In the genomic region with DNA sequence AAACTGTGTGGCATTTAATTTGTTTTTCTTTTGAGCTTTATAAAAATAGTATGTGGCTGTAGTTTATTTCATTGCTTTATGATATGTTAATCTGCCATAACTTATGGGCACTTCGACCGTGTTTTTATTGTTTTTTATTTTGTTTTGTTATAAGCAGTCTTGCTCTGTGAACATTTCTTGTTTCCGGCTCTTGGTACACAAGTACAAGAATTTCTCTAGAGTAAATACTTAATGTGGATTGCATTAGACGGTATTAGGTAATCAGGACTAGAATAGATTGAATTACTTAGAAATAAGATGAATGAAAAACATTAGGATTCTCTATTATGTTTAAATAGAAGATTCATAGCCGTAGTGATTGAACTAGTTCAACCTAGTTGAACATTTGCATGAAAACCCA, we compare ENCODE assay signal across 10 cellular contexts. TPM values are rescaled to one million over a fixed set of nuclear protein-coding genes. Genes with fewer than 3 reads are reported as not detected.
A peak's percentile ranks its signal among the peaks of the same experiment; 100 is the strongest.
DNase-seq lines count a peak whose midpoint lies in the region; ATAC-seq and TF ChIP-seq lines count a peak whose summit lies in the region.
"Had no signal": no experiment of that assay in that cellular context is flagged by ENCODE, and none has a peak within 500 bp of the region (broad histone marks: within the 10 kb centered on the region; RNA-seq: fewer than 3 reads in every experiment).

No MANE protein-coding gene starts in this region.

- no peaks in the 10 kb centered on the region for H3K27me3 ChIP-seq in CD8-positive, alpha-beta T cell (ENCODE audit: insufficient read depth, low read length)
- H3K27me3 ChIP-seq in Karpas-422 (ENCODE audit: low read length) (peaks cover 4% of the 10 kb centered on the region; the same call in 1 of the 2 replicates), heart left ventricle (peaks cover 0 to 4% (median 0%) of the 10 kb centered on the region in 9 donors), ovary (no peaks in the 10 kb centered on the region)

- DNase-seq in CD8-positive, alpha-beta T cell: no peak
- DNase-seq in Karpas-422 (peak; percentile 53), choroid plexus epithelial cell (ENCODE audit: low read depth) (peak; percentile 61), A172 (ENCODE audit: low spot score) (no peak), heart left ventricle (no peak), ovary (no peak), SIG-M5 (lab: John Stamatoyannopoulos, UW) (no peak)
- DNase-seq in natural killer cell treated with Interleukin-12 subunit alpha and Interleukin-12 subunit beta and Interleukin-15 and Interleukin-18, amount 100 ng/mL, for 72 hours (ENCODE audit: low spot score): no peak
- DNase-seq: NCI-H1436, occipital lobe had no signal

- H3K4me1 ChIP-seq in CD8-positive, alpha-beta T cell (ENCODE audit: insufficient read depth, low read length): peaks cover 23% of the 10 kb centered on the region
- peaks cover 54% of the 10 kb centered on the region for H3K4me1 ChIP-seq in Karpas-422 (ENCODE audit: low read length)
- peaks cover 0 to 39% (median 22%) of the 10 kb centered on the region in 12 donors for H3K4me1 ChIP-seq in heart left ventricle
- peaks cover 2% of the 10 kb centered on the region for H3K4me1 ChIP-seq in ovary (ENCODE audit: insufficient read depth)

- intact Hi-C loops in CD8-positive, alpha-beta T cell (cut with DNase I, micrococcal nuclease): loop anchor here in 1 of 2 experiments (2.0 to 5.0 kb wide), 2 partner anchors 36 to 173 kb away; no protein-coding TSS in a partner anchor
- intact Hi-C loops in heart left ventricle (cut with DNase I) (loop anchor here in 4 of 10 donors (2.0 to 10.0 kb wide), 2 partner anchors 91 to 93 kb away; partner anchors contain the start of gene FAH (in 4 of the 4)), ovary (cut with DNase I) (loop anchor here in 1 of 4 donors (10.0 kb wide), 1 partner anchor 113 kb away; no protein-coding TSS in a partner anchor)

- peak overlapping the region; percentile 8 for H3K4me3 ChIP-seq in CD8-positive, alpha-beta T cell (ENCODE audit: low read depth, low read length)
- H3K4me3 ChIP-seq in Karpas-422 (ENCODE audit: low read length): peak overlapping the region; percentile 93
- H3K4me3 ChIP-seq in choroid plexus epithelial cell (ENCODE audit: low read depth, low read length): peak overlapping the region; percentile 72
- H3K4me3 ChIP-seq in heart left ventricle: peak overlapping the region in 3 of 12 donors; percentile 83 to 95 (median 93)
- no peak overlapping the region for H3K4me3 ChIP-seq in ovary

- no peak for TF ChIP-seq CTCF in CD8-positive, alpha-beta T cell (IDR thresholded peaks at IDR 0.05)
- TF ChIP-seq CTCF in choroid plexus epithelial cell (conservative IDR thresholded peaks at IDR 0.05; ENCODE audit: low read depth, low read length) (no peak), heart left ventricle (IDR thresholded peaks at IDR 0.05) (no peak), ovary (IDR thresholded peaks at IDR 0.05) (no peak)

- no peaks in the 10 kb centered on the region for H3K27me3 Mint-ChIP-seq in CD8-positive, alpha-beta T cell (ENCODE audit: low read depth)
- peaks cover 0 to 3% of the 10 kb centered on the region in 2 donors for H3K27me3 Mint-ChIP-seq in natural killer cell treated with Interleukin-12 subunit alpha and Interleukin-12 subunit beta and Interleukin-15 and Interleukin-18, amount 100 ng/mL, for 72 hours

- POLR2A ChIA-PET in CD8-positive, alpha-beta T cell (lab: Charles Lee): interaction anchor here (3.5 kb wide), 1 partner anchor 11 kb away, joined by 36 read pairs; no protein-coding TSS in a partner anchor

- WGBS in heart left ventricle, 4 donors: 56 to 71% (median 60%) methylated on average over 5 of the region's 5 CpGs
- WGBS in ovary, 3 donors: 68 to 78% (median 75%) methylated on average over 5 of the region's 5 CpGs

- H3K79me2 ChIP-seq in Karpas-422 (ENCODE audit: low read length): peaks cover 67% of the 10 kb centered on the region

- no peaks in the 10 kb centered on the region for H3K9me3 Mint-ChIP-seq in CD8-positive, alpha-beta T cell
- H3K9me3 Mint-ChIP-seq in natural killer cell treated with Interleukin-12 subunit alpha and Interleukin-12 subunit beta and Interleukin-15 and Interleukin-18, amount 100 ng/mL, for 72 hours: no peaks in the 10 kb centered on the region

- no peaks in the 10 kb centered on the region for H3K9me3 ChIP-seq in CD8-positive, alpha-beta T cell (ENCODE audit: low read length)
- no peaks in the 10 kb centered on the region for H3K9me3 ChIP-seq in Karpas-422 (ENCODE audit: low read length)
- no peaks in the 10 kb centered on the region for H3K9me3 ChIP-seq in heart left ventricle
- H3K9me3 ChIP-seq in ovary: no peaks in the 10 kb centered on the region

- peak overlapping the region; percentile 27 for H3K27ac Mint-ChIP-seq in CD8-positive, alpha-beta T cell
- H3K27ac Mint-ChIP-seq in natural killer cell treated with Interleukin-12 subunit alpha and Interleukin-12 subunit beta and Interleukin-15 and Interleukin-18, amount 100 ng/mL, for 72 hours: peak overlapping the region; percentile 86 to 94

- no peak overlapping the region for H3K27ac ChIP-seq in CD8-positive, alpha-beta T cell (ENCODE audit: low read depth, low read length)
- peak overlapping the region; percentile 55 for H3K27ac ChIP-seq in Karpas-422 (ENCODE audit: low read length)
- H3K27ac ChIP-seq in heart left ventricle: no peak overlapping the region
- no peak overlapping the region for H3K27ac ChIP-seq in ovary

- no peak for TF ChIP-seq EP300 in ovary (IDR thresholded peaks at IDR 0.05)

- ATAC-seq in CD8-positive, alpha-beta T cell: no peak
- no peak for ATAC-seq in natural killer cell treated with Interleukin-12 subunit alpha and Interleukin-12 subunit beta and Interleukin-15 and Interleukin-18, amount 100 ng/mL, for 72 hours
- no peak for ATAC-seq in heart left ventricle

- peaks cover 49% of the 10 kb centered on the region for H3K4me1 Mint-ChIP-seq in CD8-positive, alpha-beta T cell (ENCODE audit: low read depth)
- H3K4me1 Mint-ChIP-seq in natural killer cell treated with Interleukin-12 subunit alpha and Interleukin-12 subunit beta and Interleukin-15 and Interleukin-18, amount 100 ng/mL, for 72 hours (ENCODE audit: low read depth in 2 of 2): peaks cover 22 to 39% of the 10 kb centered on the region in 2 donors

- CTCF ChIA-PET in CD8-positive, alpha-beta T cell (lab: Charles Lee): interaction anchor here (1.4 to 2.1 kb wide), 5 partner anchors 10 to 112 kb away, joined by 3 to 9 read pairs (median 5); no protein-coding TSS in a partner anchor

- H2AFZ ChIP-seq in Karpas-422 (ENCODE audit: low read length): no peak overlapping the region

- peak overlapping the region; percentile 95 for H3K4me2 ChIP-seq in Karpas-422 (ENCODE audit: low read depth, low read length, poor library complexity, severe bottlenecking)

- peaks cover 4% of the 10 kb centered on the region; the same call in 1 of the 2 replicates for H4K20me1 ChIP-seq in Karpas-422 (ENCODE audit: insufficient read depth, low read depth, low read length)

- H3K36me3 ChIP-seq in CD8-positive, alpha-beta T cell (ENCODE audit: insufficient read depth, low read length): no peaks in the 10 kb centered on the region
- H3K36me3 ChIP-seq in Karpas-422 (ENCODE audit: insufficient read depth, low read length) (no peaks in the 10 kb centered on the region), heart left ventricle (no peaks in the 10 kb centered on the region), ovary (no peaks in the 10 kb centered on the region)

- peak overlapping the region; percentile 88 for H3K4me3 Mint-ChIP-seq in CD8-positive, alpha-beta T cell
- H3K4me3 Mint-ChIP-seq in natural killer cell treated with Interleukin-12 subunit alpha and Interleukin-12 subunit beta and Interleukin-15 and Interleukin-18, amount 100 ng/mL, for 72 hours: peak overlapping the region; percentile 87

- H3K36me3 Mint-ChIP-seq in CD8-positive, alpha-beta T cell: peaks cover 7% of the 10 kb centered on the region
- H3K36me3 Mint-ChIP-seq in natural killer cell treated with Interleukin-12 subunit alpha and Interleukin-12 subunit beta and Interleukin-15 and Interleukin-18, amount 100 ng/mL, for 72 hours: no peaks in the 10 kb centered on the region

- H3K9ac ChIP-seq in Karpas-422 (ENCODE audit: low read length): peak overlapping the region; percentile 91

- H3K9me2 ChIP-seq in Karpas-422 (replicated peaks; ENCODE audit: insufficient read depth, low read length): no peaks in the 10 kb centered on the region

- TF ChIP-seq POLR2A in heart left ventricle (IDR thresholded peaks at IDR 0.05): no peak
- no peak for TF ChIP-seq POLR2A in ovary (IDR thresholded peaks at IDR 0.05)

RNA-seq across cellular contexts. Expression of gene ZFAND6, which starts 2.1 kb away (rescaled TPM):
- total RNA-seq in CD8-positive, alpha-beta T cell: 10 to 100 TPM; 60.1 to 69.8 TPM
- 114 and 174 TPM in 2 replicates for total RNA-seq in Karpas-422 (2014; rRNA removed; shearing (Covaris generic); ENCODE audit: low replicate concordance)
- 10 to 100 TPM; 39.3 to 46.6 TPM for total RNA-seq in natural killer cell treated with Interleukin-12 subunit alpha and Interleukin-12 subunit beta and Interleukin-15 and Interleukin-18, amount 100 ng/mL, for 72 hours
- 113 and 131 TPM in 2 replicates for total RNA-seq in A172 (2014; rRNA removed; shearing (Covaris generic))
- total RNA-seq in heart left ventricle: 100 to 1,000 TPM in 2 of 9 donors, 10 to 100 TPM in 7; 67.4 to 105 (median 79.9) TPM
- 10 to 100 TPM; 43.4 to 98.7 TPM for polyA plus RNA-seq in heart left ventricle
- total RNA-seq in ovary: 100 to 1,000 TPM in 1 of 7 donors, 10 to 100 TPM in 6; 57.3 to 105 (median 70.3) TPM
- 10 to 100 TPM; 62.6 to 65.4 TPM for polyA plus RNA-seq in ovary

Comparison
In these comparisons a context has a peak if more than half of its experiments do, and no peak if none do; other contexts are left out.
1. DNase-seq: peak in Karpas-422 (single experiment) and choroid plexus epithelial cell (single experiment); none in CD8-positive, alpha-beta T cell (0 of 7), natural killer cell treated with Interleukin-12 subunit alpha and Interleukin-12 subunit beta and Interleukin-15 and Interleukin-18, amount 100 ng/mL, for 72 hours (single experiment), A172 (single experiment), heart left ventricle (0 of 5), ovary (0 of 5) and SIG-M5 (single experiment).